In the genomic region with DNA sequence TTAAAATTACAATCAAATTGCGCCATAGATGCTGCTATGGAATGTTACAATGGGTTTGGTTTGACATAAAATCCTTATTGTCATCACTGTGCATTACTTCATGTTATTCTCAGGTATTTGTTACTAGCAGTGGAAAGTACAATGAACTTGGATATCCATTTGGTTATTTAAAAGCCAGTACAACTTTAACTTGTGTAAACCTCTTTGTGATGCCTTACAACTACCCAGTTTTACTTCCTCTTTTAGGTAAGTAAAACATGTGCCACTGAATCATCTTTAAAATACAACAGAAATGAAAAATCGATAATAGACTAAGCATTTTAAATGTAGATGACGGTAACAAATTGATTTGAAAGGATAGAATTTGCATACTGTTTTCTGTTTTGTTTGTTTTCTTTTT, we compare ENCODE assay signal across 18 cellular contexts. TPM values are rescaled to one million over a fixed set of nuclear protein-coding genes. Genes with fewer than 3 reads are reported as not detected.
DNase-seq lines count a peak whose midpoint lies in the region; ATAC-seq, FAIRE-seq and TF ChIP-seq lines count a peak whose summit lies in the region.
"Had no signal": no experiment of that assay in that cellular context is flagged by ENCODE, and none has a peak within 500 bp of the region (broad histone marks: within the 10 kb centered on the region; RNA-seq: fewer than 3 reads in every experiment).

No MANE protein-coding gene starts in this region.

- TF ChIP-seq CTCF in OCI-LY7 (conservative IDR thresholded peaks at IDR 0.05; ENCODE audit: low read length) (no peak), endothelial cell (IDR thresholded peaks at IDR 0.05; ENCODE audit: unreplicated experiment) (no peak), D721Med (IDR thresholded peaks at IDR 0.05; ENCODE audit: insufficient read depth, missing control alignments) (no peak)

- no peaks in the 10 kb centered on the region for H4K20me1 ChIP-seq in OCI-LY7 (ENCODE audit: insufficient read depth, low read length)

- H3K4me1 ChIP-seq in OCI-LY7 (ENCODE audit: insufficient read depth, low read length, poor library complexity, severe bottlenecking), result peaks cover 15% of the 10 kb centered on the region
- H3K4me1 ChIP-seq: prostate gland, thyroid gland had no signal

- ATAC-seq in GM19397 (IDR thresholded peaks at IDR 0.05; ENCODE audit: unreplicated experiment), result peak; percentile 50
- ATAC-seq in HG03354 (IDR thresholded peaks at IDR 0.05; ENCODE audit: poor library complexity, severe bottlenecking, unreplicated experiment), result peak; percentile 62
- ATAC-seq in GM19455 (IDR thresholded peaks at IDR 0.05; ENCODE audit: unreplicated experiment), result no peak
- ATAC-seq: activated CD4-positive, alpha-beta T cell treated with anti-CD3 and anti-CD28 coated beads for 36 hours; esophagus mucosa; T-cell had no signal

- no peaks in the 10 kb centered on the region for H3K79me2 ChIP-seq in OCI-LY7 (ENCODE audit: insufficient read depth, low read depth, low read length)

- BruUV-seq in OCI-LY7 (replicated peaks; lab: Mats Ljungman, UMichigan), result no TSS peak

- H3K9me3 ChIP-seq in OCI-LY7 (ENCODE audit: low read length), result no peaks in the 10 kb centered on the region
- H3K9me3 ChIP-seq: prostate gland, thyroid gland had no signal

- H3K9me2 ChIP-seq in OCI-LY7 (ENCODE audit: insufficient read depth, low read length), result no peaks in the 10 kb centered on the region

- H3K4me3 Mint-ChIP-seq in endothelial cell (ENCODE audit: unreplicated experiment), result no peak overlapping the region
- H3K4me3 Mint-ChIP-seq: activated CD4-positive, alpha-beta T cell treated with anti-CD3 and anti-CD28 coated beads for 36 hours; activated T-cell treated with anti-CD3 and anti-CD28 coated beads, Interleukin-2, amount 50 U/mL, for 24 hours; T-cell had no signal

- H3K27ac Mint-ChIP-seq in endothelial cell (ENCODE audit: unreplicated experiment), result no peak overlapping the region
- H3K27ac Mint-ChIP-seq: activated CD4-positive, alpha-beta T cell treated with anti-CD3 and anti-CD28 coated beads for 36 hours; activated T-cell treated with anti-CD3 and anti-CD28 coated beads, Interleukin-2, amount 50 U/mL, for 24 hours; T-cell had no signal

- H3K27me3 Mint-ChIP-seq in endothelial cell (ENCODE audit: unreplicated experiment), result no peaks in the 10 kb centered on the region
- H3K27me3 Mint-ChIP-seq: activated CD4-positive, alpha-beta T cell treated with anti-CD3 and anti-CD28 coated beads for 36 hours had no signal

- H3K4me2 ChIP-seq in OCI-LY7 (ENCODE audit: low read length), result peak overlapping the region; percentile 55
- H3K4me2 ChIP-seq: KMS-11 had no signal

- CTCF ChIA-PET in OCI-LY7 (lab: Charles Lee; ENCODE audit: unreplicated experiment), result no interaction called here

- H3K36me3 Mint-ChIP-seq in endothelial cell (ENCODE audit: low read depth, unreplicated experiment), result no peaks in the 10 kb centered on the region

- peak overlapping the region; percentile 48; the same call in 1 of the 2 replicates for H2AFZ ChIP-seq in OCI-LY7 (ENCODE audit: low read length)

- DNase-seq in CD1c-positive myeloid dendritic cell (ENCODE audit: extremely low spot score), result peak; percentile 27
- DNase-seq in OCI-LY7 (ENCODE audit: low spot score), result peak; percentile 38
- DNase-seq in endothelial cell (ENCODE audit: low spot score), result no peak
- DNase-seq in D341Med (ENCODE audit: low spot score), result no peak
- DNase-seq in D721Med (ENCODE audit: insufficient read length, low spot score), result no peak
- DNase-seq: activated CD4-positive, alpha-beta T cell treated with anti-CD3 and anti-CD28 coated beads for 36 hours; activated T-cell treated with anti-CD3 and anti-CD28 coated beads, Interleukin-2, amount 50 U/mL, for 24 hours; kidney glomerular epithelial cell; NCI-H2107; NK-92 treated with Interleukin-12 subunit alpha and Interleukin-12 subunit beta, amount 100 ng/mL, for 24 hours; T-cell; thyroid gland had no signal

- H3K9me3 Mint-ChIP-seq in endothelial cell (ENCODE audit: unreplicated experiment), result no peaks in the 10 kb centered on the region
- H3K9me3 Mint-ChIP-seq: activated T-cell treated with anti-CD3 and anti-CD28 coated beads, Interleukin-2, amount 50 U/mL, for 24 hours; T-cell had no signal

- no peak for FAIRE-seq in D721Med (lab: Jason Lieb, UNC)

- no peaks in the 10 kb centered on the region for H3K4me1 Mint-ChIP-seq in endothelial cell (ENCODE audit: unreplicated experiment)
- H3K4me1 Mint-ChIP-seq: activated CD4-positive, alpha-beta T cell treated with anti-CD3 and anti-CD28 coated beads for 36 hours; T-cell had no signal

- POLR2A ChIA-PET in OCI-LY7 (lab: Charles Lee), result no interaction called here

- H3K36me3 ChIP-seq in OCI-LY7 (ENCODE audit: insufficient read depth, low read length), result peaks cover 31% of the 10 kb centered on the region
- H3K36me3 ChIP-seq: prostate gland, thyroid gland had no signal

- intact Hi-C loops in OCI-LY7 (cut with micrococcal nuclease; ENCODE audit: unreplicated experiment), result no loop called here

- no peak overlapping the region for H3K4me3 ChIP-seq in OCI-LY7 (ENCODE audit: low read depth, low read length, poor library complexity, severe bottlenecking)
- H3K4me3 ChIP-seq: prostate gland, thyroid gland had no signal

- H3K27ac ChIP-seq in OCI-LY7 (ENCODE audit: low read depth, low read length, poor library complexity, severe bottlenecking), result peak overlapping the region; percentile 27
- H3K27ac ChIP-seq: KMS-11, prostate gland, thyroid gland had no signal

RNA-seq across cellular contexts. Expression of a gene that starts 35.6 kb away (rescaled TPM):
- 13.0 and 15.6 TPM in 2 replicates for total RNA-seq in OCI-LY7 (2014; rRNA removed; shearing (Covaris generic))
- total RNA-seq in OCI-LY7 (2022) (13.9 and 16.4 TPM in 2 replicates), endothelial cell (ENCODE audit: unreplicated experiment) (9.6 TPM)

Comparison
In these comparisons a context has a peak if more than half of its experiments do, and no peak if none do; other contexts are left out.
1. DNase-seq: peak in CD1c-positive myeloid dendritic cell (single experiment) and OCI-LY7 (single experiment); none in endothelial cell (single experiment), D341Med (single experiment) and D721Med (single experiment).